ENCODE assay signal across 8 cellular contexts in the genomic region with DNA sequence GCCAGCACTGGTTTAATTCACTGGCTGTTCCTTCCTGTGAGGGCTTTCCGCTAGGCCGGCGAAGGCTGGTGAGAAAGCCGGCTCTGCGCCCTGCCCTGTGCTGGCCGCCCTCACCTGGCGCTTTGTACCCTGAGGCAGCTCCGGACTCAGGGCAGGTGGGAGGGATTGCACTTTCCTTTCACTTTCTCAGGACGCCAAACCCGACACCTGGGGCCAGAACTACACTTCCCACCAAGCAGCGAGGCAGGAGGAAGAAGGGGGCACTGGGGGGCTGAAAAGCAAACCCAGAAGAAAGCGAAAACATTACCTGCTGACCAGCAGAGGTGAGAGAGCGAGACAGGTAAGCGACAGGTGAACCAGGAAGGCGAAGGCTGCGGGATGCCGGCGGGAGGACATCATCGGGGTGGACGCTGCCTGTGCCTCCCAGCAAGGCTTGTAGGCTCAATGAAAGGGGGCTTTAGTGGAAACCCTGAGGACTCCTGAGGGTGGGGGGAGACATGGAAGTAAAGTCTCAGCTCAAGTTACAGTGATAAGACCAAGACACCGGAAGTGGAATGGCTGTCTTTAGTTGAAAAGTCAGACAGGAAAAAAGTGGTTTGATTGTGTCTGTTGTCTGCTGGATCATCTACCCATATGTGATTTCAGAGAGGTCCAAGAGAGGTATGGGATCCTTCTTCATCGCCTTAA. TPM values are rescaled to one million over a fixed set of nuclear protein-coding genes. Genes with fewer than 3 reads are reported as not detected.
DNase-seq lines count a peak whose midpoint lies in the region; ATAC-seq and TF ChIP-seq lines count a peak whose summit lies in the region.

A gene with protein sequence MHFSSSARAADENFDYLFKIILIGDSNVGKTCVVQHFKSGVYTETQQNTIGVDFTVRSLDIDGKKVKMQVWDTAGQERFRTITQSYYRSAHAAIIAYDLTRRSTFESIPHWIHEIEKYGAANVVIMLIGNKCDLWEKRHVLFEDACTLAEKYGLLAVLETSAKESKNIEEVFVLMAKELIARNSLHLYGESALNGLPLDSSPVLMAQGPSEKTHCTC (plus strand): TSS at position 181 of the 687 bp plus-strand sequence. CDS start 3,589 bp downstream, outside the sequence.

- H3K36me3 ChIP-seq in mammary epithelial cell (ENCODE audit: insufficient read depth, low read length) = no peaks in the 10 kb centered on the region

- WGBS in mammary epithelial cell (ENCODE audit: low coverage, missing lambda C conversion rate) = 6% methylated on average over 14 of the region's 22 CpGs

- H3K27me3 Mint-ChIP-seq in memory B cell = peaks cover 2% of the 10 kb centered on the region

- H2AFZ ChIP-seq in mammary epithelial cell (ENCODE audit: low read depth, low read length) = peak within 1 kb of the TSS; percentile 97

- intact Hi-C loops in mammary epithelial cell (cut with micrococcal nuclease) = no loop called here

- H3K9ac ChIP-seq in mammary epithelial cell (ENCODE audit: insufficient read depth, low read length) = no peak within 1 kb of the TSS

- TF ChIP-seq CTCF in mammary epithelial cell (conservative IDR thresholded peaks at IDR 0.05 in 1 of 2, IDR thresholded peaks at IDR 0.05 in 1 of 2; ENCODE audit: extremely low read depth in 1 of 2, insufficient read depth in 1 of 2, low read depth in 1 of 2, low read length in 2 of 2) = no peak

- H3K9me3 ChIP-seq in mammary epithelial cell (replicated peaks; ENCODE audit: insufficient read depth, low read length) = no peaks in the 10 kb centered on the region

- in situ Hi-C loops in mammary epithelial cell (cut with MboI; ENCODE audit: low sequenced_read_pairs in 2 of 2) = no loop called here

- BruUV-seq in mammary epithelial cell (replicated peaks; lab: Mats Ljungman, UMichigan) = no TSS peak

- no peaks in the 10 kb centered on the region for H3K27me3 ChIP-seq in mammary epithelial cell (ENCODE audit: insufficient read depth, low read length)

- peak within 1 kb of the TSS; percentile 98 for H3K4me3 Mint-ChIP-seq in memory B cell

- DNase-seq in T-helper 9 cell (peak; percentile 22), mammary epithelial cell (peak; percentile 53), memory B cell (ENCODE audit: low spot score in 2 of 2) (peak; percentile 12 to 15), GDM1 (lab: John Stamatoyannopoulos, UW) (no peak)
- DNase-seq in stimulated activated naive CD4-positive, alpha-beta T cell (lab: John Stamatoyannopoulos, UW) = peak; percentile 4 to 69 (median 43)

- peak within 1 kb of the TSS; percentile 96 for H3K4me2 ChIP-seq in mammary epithelial cell (ENCODE audit: insufficient read depth, low read depth, low read length)

- H3K4me1 ChIP-seq in mammary epithelial cell (ENCODE audit: insufficient read depth, low read length) = peaks cover 7% of the 10 kb centered on the region

- ATAC-seq in HG03460 (IDR thresholded peaks at IDR 0.05; ENCODE audit: unreplicated experiment) (peak; percentile 67), memory B cell (ENCODE audit: low read depth) (peak; percentile 91), GM18909 (IDR thresholded peaks at IDR 0.05; ENCODE audit: poor library complexity, unreplicated experiment) (no peak), GM18520 (IDR thresholded peaks at IDR 0.05; ENCODE audit: unreplicated experiment) (no peak)

- H3K36me3 Mint-ChIP-seq in memory B cell = no peaks in the 10 kb centered on the region

- peaks cover 11% of the 10 kb centered on the region for H3K4me1 Mint-ChIP-seq in memory B cell

- CTCF ChIA-PET in mammary epithelial cell (lab: Charles Lee; ENCODE audit: low non-redundant PET) = interaction anchor here (0.7 kb wide), 1 partner anchor 74 kb away, joined by 3 read pairs; no protein-coding TSS in a partner anchor

- no peak within 1 kb of the TSS for H3K27ac ChIP-seq in mammary epithelial cell (ENCODE audit: insufficient read depth, low read depth, low read length)

- H3K27ac Mint-ChIP-seq in memory B cell = peak within 1 kb of the TSS; percentile 39

- H3K79me2 ChIP-seq in mammary epithelial cell (ENCODE audit: insufficient read depth, low read length) = no peaks in the 10 kb centered on the region

- dilution Hi-C loops in mammary epithelial cell (cut with HindIII; ENCODE audit: low sequenced_read_pairs) = no loop called here

- H3K9me3 Mint-ChIP-seq in memory B cell = no peaks in the 10 kb centered on the region

- H3K4me3 ChIP-seq in mammary epithelial cell (replicated peaks in 1 of 3; ENCODE audit: insufficient read depth in 1 of 3, low read depth in 2 of 3, low read length in 3 of 3) = peak within 1 kb of the TSS; percentile 46 to 67 (median 61)

- H4K20me1 ChIP-seq in mammary epithelial cell (ENCODE audit: insufficient read depth, low read length) = no peaks in the 10 kb centered on the region

RNA-seq across cellular contexts. Expression of the gene that starts here (rescaled TPM):
- 1 to 10 TPM in 1 of 2 donors, under 1 TPM in 1; 0.89 to 1.3 TPM for total RNA-seq in mammary epithelial cell
- polyA plus RNA-seq in mammary epithelial cell = 0.44 TPM
- polyA minus RNA-seq in mammary epithelial cell = not detected

Comparison
In these comparisons a context has a peak if more than half of its experiments do, and no peak if none do; other contexts are left out.
1. ATAC-seq: peak in HG03460 (single experiment) and memory B cell (single experiment); none in GM18909 (single experiment) and GM18520 (single experiment).